16 cellular contexts compared by ENCODE assay signal in the genomic region with DNA sequence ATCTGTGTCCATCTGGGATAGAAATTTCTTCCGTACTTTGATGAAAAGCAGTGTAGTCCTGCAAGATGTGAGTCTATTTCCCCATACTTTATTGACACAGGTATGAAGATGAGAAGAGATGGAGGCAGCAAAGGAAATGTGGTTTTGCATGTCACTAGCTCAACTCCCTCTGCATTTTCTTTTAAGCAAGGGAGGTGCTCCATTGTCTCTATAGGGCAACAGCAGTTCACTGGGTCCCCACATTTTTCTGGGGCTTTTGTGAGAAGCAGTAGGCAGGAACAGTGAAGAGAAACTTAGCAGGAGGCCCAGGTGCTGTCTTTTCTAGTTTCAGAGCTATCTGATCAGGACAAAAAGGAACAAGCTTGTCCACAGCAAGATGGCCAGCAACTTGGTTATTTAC. TPM values are rescaled to one million over a fixed set of nuclear protein-coding genes. Genes with fewer than 3 reads are reported as not detected.
DNase-seq lines count a peak whose midpoint lies in the region; ATAC-seq and TF ChIP-seq lines count a peak whose summit lies in the region.
"Had no signal": no experiment of that assay in that cellular context is flagged by ENCODE, and none has a peak within 500 bp of the region (broad histone marks: within the 10 kb centered on the region; RNA-seq: fewer than 3 reads in every experiment).

No MANE protein-coding gene starts in this region.

- H3K27ac Mint-ChIP-seq in activated T-helper 1 cell treated with anti-CD3 and anti-CD28 coated beads, Interleukin-12 subunit alpha, Interleukin-12 subunit beta, Interleukin-2, Interleukin-4 antibody, amounts not matched to agents 30 ng/mL and 10 ng/mL and 1 ng/mL, durations not matched to agents 14 hours and 24 hours and 36 hours = peak overlapping the region; percentile 93

- intact Hi-C loops in activated T-helper 1 cell treated with anti-CD3 and anti-CD28 coated beads, Interleukin-12 subunit alpha, Interleukin-12 subunit beta, Interleukin-2, Interleukin-4 antibody, amounts not matched to agents 30 ng/mL and 10 ng/mL and 1 ng/mL, durations not matched to agents 14 hours and 24 hours and 36 hours (cut with micrococcal nuclease) = loop anchor here (5.0 kb wide), 1 partner anchor 470 kb away; no protein-coding TSS in a partner anchor

- H3K36me3 ChIP-seq in HUES48 (ENCODE audit: control insufficient read depth, insufficient read depth, low read length) = peaks cover 16% of the 10 kb centered on the region
- no peaks in the 10 kb centered on the region for H3K36me3 ChIP-seq in neutrophil

- H3K4me3 ChIP-seq in HUES48 (ENCODE audit: low read depth, low read length) (no peak overlapping the region), neutrophil (ENCODE audit: low read depth in 1 of 2, low read length in 1 of 2) (no peak overlapping the region)
- H3K4me3 ChIP-seq: sigmoid colon, SJCRH30 had no signal

- TF ChIP-seq CTCF in neutrophil (IDR thresholded peaks at IDR 0.05) = no peak

- peaks cover 3% of the 10 kb centered on the region for H3K9me3 Mint-ChIP-seq in activated T-helper 1 cell treated with anti-CD3 and anti-CD28 coated beads, Interleukin-12 subunit alpha, Interleukin-12 subunit beta, Interleukin-2, Interleukin-4 antibody, amounts not matched to agents 30 ng/mL and 10 ng/mL and 1 ng/mL, durations not matched to agents 14 hours and 24 hours and 36 hours

- ATAC-seq in HG02840 (IDR thresholded peaks at IDR 0.05; ENCODE audit: low FRiP score, unreplicated experiment) = no peak
- ATAC-seq: foreskin keratinocyte had no signal

- H3K36me3 Mint-ChIP-seq in activated T-helper 1 cell treated with anti-CD3 and anti-CD28 coated beads, Interleukin-12 subunit alpha, Interleukin-12 subunit beta, Interleukin-2, Interleukin-4 antibody, amounts not matched to agents 30 ng/mL and 10 ng/mL and 1 ng/mL, durations not matched to agents 14 hours and 24 hours and 36 hours (ENCODE audit: low read depth) = peaks cover 51% of the 10 kb centered on the region

- no peaks in the 10 kb centered on the region for H3K27me3 Mint-ChIP-seq in activated T-helper 1 cell treated with anti-CD3 and anti-CD28 coated beads, Interleukin-12 subunit alpha, Interleukin-12 subunit beta, Interleukin-2, Interleukin-4 antibody, amounts not matched to agents 30 ng/mL and 10 ng/mL and 1 ng/mL, durations not matched to agents 14 hours and 24 hours and 36 hours (ENCODE audit: insufficient read depth)

- no peaks in the 10 kb centered on the region for H3K9me3 ChIP-seq in HUES48 (ENCODE audit: control insufficient read depth, insufficient read depth, low read length)
- no peaks in the 10 kb centered on the region for H3K9me3 ChIP-seq in neutrophil
- H3K9me3 ChIP-seq: sigmoid colon, SJCRH30 had no signal

- DNase-seq in activated CD4-positive, alpha-beta T cell treated with anti-CD3 and anti-CD28 coated beads, Interleukin-2, amount 50 U/mL, for 1 hour = peak; percentile 34
- no peak for DNase-seq in activated CD4-positive, alpha-beta T cell treated with anti-CD3 and anti-CD28 coated beads, Interleukin-2, amount 50 U/mL, for 48 hours
- no peak for DNase-seq in activated T-helper 1 cell treated with anti-CD3 and anti-CD28 coated beads, Interleukin-12 subunit alpha, Interleukin-12 subunit beta, Interleukin-2, Interleukin-4 antibody, amounts not matched to agents 30 ng/mL and 10 ng/mL and 1 ng/mL, durations not matched to agents 14 hours and 24 hours and 36 hours (ENCODE audit: low spot score)
- DNase-seq in stimulated activated CD4-positive, alpha-beta T cell treated with anti-CD3 and anti-CD28 coated beads, Interleukin-4, amount 100 ng/mL, for 24 hours = no peak
- DNase-seq in DMS 273 treated with DMSO at 0.1 percent for 48 hours (lab: John Stamatoyannopoulos, UW) = no peak
- DNase-seq: COR-L47; foreskin keratinocyte; GDM1; HCEC 1CT; NK-92 treated with Interleukin-12 subunit alpha and Interleukin-12 subunit beta, amount 100 ng/mL, for 24 hours; nucleus accumbens; sigmoid colon; SJCRH30 had no signal

- H3K27ac ChIP-seq in HUES48 (ENCODE audit: low read depth, low read length) (peak overlapping the region; percentile 1), neutrophil (peak overlapping the region; percentile 91)
- H3K27ac ChIP-seq: foreskin keratinocyte, sigmoid colon, SJCRH30 had no signal

- H3K4me1 Mint-ChIP-seq in activated T-helper 1 cell treated with anti-CD3 and anti-CD28 coated beads, Interleukin-12 subunit alpha, Interleukin-12 subunit beta, Interleukin-2, Interleukin-4 antibody, amounts not matched to agents 30 ng/mL and 10 ng/mL and 1 ng/mL, durations not matched to agents 14 hours and 24 hours and 36 hours (ENCODE audit: low read depth) = peaks cover 90% of the 10 kb centered on the region

- peaks cover 19% of the 10 kb centered on the region; the same call in 1 of the 2 replicates for H3K4me1 ChIP-seq in HUES48 (ENCODE audit: control insufficient read depth, insufficient read depth, low read length)
- peaks cover 86 to 88% of the 10 kb centered on the region in 2 experiments for H3K4me1 ChIP-seq in neutrophil (ENCODE audit: control insufficient read depth in 1 of 2, insufficient read depth in 1 of 2, low read depth in 1 of 2, low read length in 1 of 2)
- H3K4me1 ChIP-seq: sigmoid colon, SJCRH30 had no signal

- peak overlapping the region; percentile 67 for H3K4me3 Mint-ChIP-seq in activated T-helper 1 cell treated with anti-CD3 and anti-CD28 coated beads, Interleukin-12 subunit alpha, Interleukin-12 subunit beta, Interleukin-2, Interleukin-4 antibody, amounts not matched to agents 30 ng/mL and 10 ng/mL and 1 ng/mL, durations not matched to agents 14 hours and 24 hours and 36 hours

- no peak overlapping the region for H3K9ac ChIP-seq in HUES48 (ENCODE audit: low read depth, low read length)

- no peaks in the 10 kb centered on the region for H3K27me3 ChIP-seq in HUES48 (ENCODE audit: control insufficient read depth, insufficient read depth, low read length)
- no peaks in the 10 kb centered on the region for H3K27me3 ChIP-seq in neutrophil
- H3K27me3 ChIP-seq: foreskin keratinocyte, sigmoid colon, SJCRH30 had no signal

RNA-seq across cellular contexts. Expression of gene C21orf91, which starts 37.1 kb away (rescaled TPM):
- 45.4 and 49.2 TPM in 2 replicates for total RNA-seq in activated T-helper 1 cell treated with anti-CD3 and anti-CD28 coated beads, Interleukin-12 subunit alpha, Interleukin-12 subunit beta, Interleukin-2, Interleukin-4 antibody, amounts not matched to agents 30 ng/mL and 10 ng/mL and 1 ng/mL, durations not matched to agents 14 hours and 24 hours and 36 hours
